ENCODE assay signal across 8 cellular contexts in the genomic region with DNA sequence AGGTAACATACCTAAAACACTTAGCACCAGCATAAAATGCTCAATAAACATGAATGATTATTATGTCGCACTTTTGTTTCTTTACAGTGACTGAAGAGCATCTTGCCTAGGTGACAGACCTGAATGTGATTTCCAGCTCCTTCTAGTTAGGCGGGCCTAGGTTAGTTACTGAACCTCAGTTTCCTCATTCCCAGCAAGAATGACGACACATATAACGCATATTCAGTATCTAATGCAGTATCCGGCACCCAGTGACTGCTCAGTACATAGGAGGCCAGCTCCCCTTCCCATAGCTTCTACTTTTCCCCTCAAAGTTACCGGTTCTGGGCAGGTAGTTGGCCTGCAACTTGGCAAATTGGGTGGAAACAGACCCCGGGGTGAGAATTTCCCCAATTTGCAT. TPM values are rescaled to one million over a fixed set of nuclear protein-coding genes. Genes with fewer than 3 reads are reported as not detected.
DNase-seq lines count a peak whose midpoint lies in the region; ATAC-seq and TF ChIP-seq lines count a peak whose summit lies in the region.

No MANE protein-coding gene starts in this region.

- peak overlapping the region; percentile 85 for H3K4me3 ChIP-seq in AG09309 (ENCODE audit: control insufficient read depth, low read depth, low read length)
- H3K4me3 ChIP-seq in HFF-Myc (replicated peaks; ENCODE audit: low read depth, low read length), result peak overlapping the region; percentile 91
- H3K4me3 ChIP-seq in left lung, result peak overlapping the region; percentile 42 to 58
- H3K4me3 ChIP-seq in body of pancreas, result no peak overlapping the region

- no peak for ATAC-seq in activated T-helper 17 cell treated with anti-CD3 and anti-CD28 coated beads, Interleukin-2, amount 50 U/mL, for 72 hours (replicated peaks)
- ATAC-seq in left lung (no peak), GM21619 (IDR thresholded peaks at IDR 0.05; ENCODE audit: unreplicated experiment) (no peak), body of pancreas (no peak)

- intact Hi-C loops in left lung (cut with DNase I), result no loop called here
- intact Hi-C loops in body of pancreas (cut with DNase I), result no loop called here

- no peaks in the 10 kb centered on the region for H3K27me3 ChIP-seq in left lung
- no peaks in the 10 kb centered on the region for H3K27me3 ChIP-seq in body of pancreas

- H3K4me1 Mint-ChIP-seq in activated T-helper 17 cell treated with anti-CD3 and anti-CD28 coated beads, Interleukin-2, amount 50 U/mL, for 72 hours, result peaks cover 9% of the 10 kb centered on the region

- H3K4me1 ChIP-seq in left lung, result peaks cover 6 to 32% of the 10 kb centered on the region in 2 donors
- H3K4me1 ChIP-seq in body of pancreas, result peaks cover 14% of the 10 kb centered on the region

- no peaks in the 10 kb centered on the region for H3K9me3 ChIP-seq in left lung
- H3K9me3 ChIP-seq in body of pancreas, result no peaks in the 10 kb centered on the region

- H3K9me3 Mint-ChIP-seq in activated T-helper 17 cell treated with anti-CD3 and anti-CD28 coated beads, Interleukin-2, amount 50 U/mL, for 72 hours, result no peaks in the 10 kb centered on the region

- no peaks in the 10 kb centered on the region for H3K36me3 Mint-ChIP-seq in activated T-helper 17 cell treated with anti-CD3 and anti-CD28 coated beads, Interleukin-2, amount 50 U/mL, for 72 hours (ENCODE audit: low read depth)

- peak overlapping the region; percentile 95 for H3K4me3 Mint-ChIP-seq in activated T-helper 17 cell treated with anti-CD3 and anti-CD28 coated beads, Interleukin-2, amount 50 U/mL, for 72 hours

- H3K27ac ChIP-seq in left lung, result no peak overlapping the region
- no peak overlapping the region for H3K27ac ChIP-seq in body of pancreas

- H3K27ac Mint-ChIP-seq in activated T-helper 17 cell treated with anti-CD3 and anti-CD28 coated beads, Interleukin-2, amount 50 U/mL, for 72 hours, result peak overlapping the region; percentile 92

- no peak for TF ChIP-seq POLR2A in body of pancreas (IDR thresholded peaks at IDR 0.05)

- no peaks in the 10 kb centered on the region for H3K27me3 Mint-ChIP-seq in activated T-helper 17 cell treated with anti-CD3 and anti-CD28 coated beads, Interleukin-2, amount 50 U/mL, for 72 hours

- 43% methylated on average over 7 of the region's 7 CpGs for WGBS in body of pancreas, 2 donors

- H3K36me3 ChIP-seq in left lung, result peaks cover 0 to 10% of the 10 kb centered on the region in 2 donors
- H3K36me3 ChIP-seq in body of pancreas (replicated peaks in 1 of 2; ENCODE audit: insufficient read depth in 1 of 2, low read depth in 2 of 2), result no peaks in the 10 kb centered on the region

- DNase-seq in AG09309 (ENCODE audit: low read depth) (no peak), HFF-Myc (ENCODE audit: extremely low read depth, low read depth) (no peak), left lung (no peak), GM10266 (ENCODE audit: extremely low spot score) (no peak), retina (no peak), body of pancreas (no peak)

- TF ChIP-seq CTCF in AG09309 (IDR thresholded peaks at IDR 0.05; ENCODE audit: control insufficient read depth, insufficient read depth, low read depth, low read length, missing control alignments) (no peak), HFF-Myc (IDR thresholded peaks at IDR 0.05; ENCODE audit: low read depth, low read length, missing control alignments) (no peak), left lung (IDR thresholded peaks at IDR 0.05) (no peak), GM10266 (IDR thresholded peaks at IDR 0.05; ENCODE audit: control insufficient read depth, insufficient read depth, low read depth, missing control alignments) (no peak), body of pancreas (IDR thresholded peaks at IDR 0.05) (no peak)

RNA-seq across cellular contexts. Expression of gene AUNIP, which starts 0.8 kb away (rescaled TPM):
- total RNA-seq in activated T-helper 17 cell treated with anti-CD3 and anti-CD28 coated beads, Interleukin-2, amount 50 U/mL, for 72 hours, result 1 to 10 TPM; 3.7 to 7.2 TPM
- 1 to 10 TPM in 1 of 2 donors, under 1 TPM in 1; 0.97 to 1.2 TPM for total RNA-seq in left lung
- total RNA-seq in body of pancreas, result not detected

RNA-seq across cellular contexts. Expression of gene PAQR7, which starts 17.0 kb away (rescaled TPM):
- 1 to 10 TPM; 5.7 to 7.2 TPM for total RNA-seq in activated T-helper 17 cell treated with anti-CD3 and anti-CD28 coated beads, Interleukin-2, amount 50 U/mL, for 72 hours
- total RNA-seq in left lung, result 10 to 100 TPM; 11.3 to 15.9 TPM
- 1 to 10 TPM; 3.0 to 4.4 TPM for total RNA-seq in body of pancreas

RNA-seq across cellular contexts. Expression of gene MTFR1L, which starts 38.7 kb away (rescaled TPM):
- 10 to 100 TPM; 39.6 to 58.8 TPM for total RNA-seq in activated T-helper 17 cell treated with anti-CD3 and anti-CD28 coated beads, Interleukin-2, amount 50 U/mL, for 72 hours
- total RNA-seq in left lung (10 to 100 TPM; 44.5 to 45.0 TPM), body of pancreas (10 to 100 TPM; 39.7 to 56.4 TPM)

RNA-seq across cellular contexts. Expression of gene STMN1, which starts 47.7 kb away (rescaled TPM):
- 100 to 1,000 TPM; 376 to 423 TPM for total RNA-seq in activated T-helper 17 cell treated with anti-CD3 and anti-CD28 coated beads, Interleukin-2, amount 50 U/mL, for 72 hours
- total RNA-seq in left lung (100 to 1,000 TPM in 1 of 2 donors, 10 to 100 TPM in 1; 50.7 to 126 TPM), body of pancreas (10 to 100 TPM in 1 of 2 donors, 1 to 10 TPM in 1; 6.3 to 11.4 TPM)

RNA-seq across cellular contexts. Expression of gene SELENON, which starts 58.5 kb away (rescaled TPM):
- total RNA-seq in activated T-helper 17 cell treated with anti-CD3 and anti-CD28 coated beads, Interleukin-2, amount 50 U/mL, for 72 hours, result 10 to 100 TPM; 10.2 to 13.2 TPM
- total RNA-seq in left lung (10 to 100 TPM; 86.2 to 94.7 TPM), body of pancreas (10 to 100 TPM; 22.8 to 27.4 TPM)

Comparison
In these comparisons a context has a peak if more than half of its experiments do, and no peak if none do; other contexts are left out.
1. H3K4me3 ChIP-seq: peak in AG09309 (single experiment), HFF-Myc (single experiment) and left lung (2 of 2); none in body of pancreas (0 of 2).